Comparison of ENCODE assay signal across 41 cellular contexts in the genomic region with DNA sequence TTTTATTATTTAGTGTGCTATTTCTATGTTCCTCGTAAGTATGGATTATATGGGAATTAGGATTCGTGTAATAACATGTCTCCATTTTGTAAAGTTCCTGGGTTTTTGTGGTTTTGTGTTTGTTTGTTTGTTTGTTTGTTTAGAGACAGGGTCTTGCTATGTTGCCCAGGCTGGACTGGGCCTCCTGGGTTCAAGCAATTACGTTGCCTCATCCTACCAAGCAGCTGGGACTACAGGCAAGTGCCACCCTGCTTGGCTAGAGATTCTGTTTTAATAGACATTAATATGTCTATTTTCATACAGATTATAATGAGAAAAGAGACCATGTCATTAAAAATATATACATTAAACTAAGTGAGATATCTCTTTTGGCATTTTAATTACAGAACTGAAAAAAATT. TPM values are rescaled to one million over a fixed set of nuclear protein-coding genes. Genes with fewer than 3 reads are reported as not detected.
"Had no signal": no experiment of that assay in that cellular context is flagged by ENCODE, and none has a peak within 500 bp of the region (broad histone marks: within the 10 kb centered on the region; RNA-seq: fewer than 3 reads in every experiment).

No MANE protein-coding gene starts in this region.

- H3K4me1 ChIP-seq: adrenal gland, ascending aorta, body of pancreas, breast epithelium had no signal

- H3K36me3 Mint-ChIP-seq: activated naive CD8-positive, alpha-beta T cell treated with anti-CD3 and anti-CD28 coated beads, Interleukin-2, amount 10 ng/mL, durations not matched to agents 7 days and 5 days had no signal

- H3K4me3 Mint-ChIP-seq: activated naive CD4-positive, alpha-beta T cell treated with anti-CD3 and anti-CD28 coated beads for 36 hours; activated naive CD4-positive, alpha-beta T cell treated with anti-CD3 and anti-CD28 coated beads, Interleukin-2, amount 10 ng/mL, durations not matched to agents 7 days and 5 days; activated naive CD4-positive, alpha-beta T cell treated with anti-CD3 and anti-CD28 coated beads, Interleukin-2, amount 50 U/mL, for 24 hours; activated naive CD8-positive, alpha-beta T cell; activated naive CD8-positive, alpha-beta T cell treated with anti-CD3 and anti-CD28 coated beads for 36 hours; activated naive CD8-positive, alpha-beta T cell treated with anti-CD3 and anti-CD28 coated beads, Interleukin-2, amount 10 ng/mL, durations not matched to agents 7 days and 5 days; activated naive CD8-positive, alpha-beta T cell treated with anti-CD3 and anti-CD28 coated beads, Interleukin-2, amount 50 U/mL, for 24 hours; activated T-cell treated with anti-CD3 and anti-CD28 coated beads, Interleukin-2, amount 50 U/mL, for 24 hours; activated T-cell treated with anti-CD3 and anti-CD28 coated beads, Interleukin-2, amount 50 U/mL, for 4 hours; activated T-cell treated with anti-CD3 and anti-CD28 coated beads, Interleukin-2, amount 50 U/mL, for 72 hours; activated T-helper 17 cell treated with anti-CD3 and anti-CD28 coated beads, Interleukin-2, amount 50 U/mL, for 72 hours; brain; central memory CD8-positive, alpha-beta T cell had no signal

- DNase-seq: activated effector memory CD4-positive, alpha-beta T cell treated with anti-CD3 and anti-CD28 coated beads, Interleukin-2, amount 50 U/mL, for 16 hours; activated effector memory CD4-positive, alpha-beta T cell treated with Interleukin-2 at 50 U/mL for 16 hours; activated gamma-delta T cell; activated gamma-delta T cell treated with Interleukin-2 at 50 U/mL for 16 hours; activated naive CD4-positive, alpha-beta T cell; activated naive CD4-positive, alpha-beta T cell treated with anti-CD3 and anti-CD28 coated beads for 36 hours; activated naive CD4-positive, alpha-beta T cell treated with anti-CD3 and anti-CD28 coated beads, Interleukin-2, amount 10 ng/mL, durations not matched to agents 7 days and 5 days; activated naive CD4-positive, alpha-beta T cell treated with anti-CD3 and anti-CD28 coated beads, Interleukin-2, amount 50 U/mL, for 16 hours; activated naive CD4-positive, alpha-beta T cell treated with Interleukin-2 at 50 U/mL for 16 hours; activated naive CD8-positive, alpha-beta T cell treated with anti-CD3 and anti-CD28 coated beads for 36 hours; activated naive CD8-positive, alpha-beta T cell treated with anti-CD3 and anti-CD28 coated beads, Interleukin-2, amount 10 ng/mL, durations not matched to agents 7 days and 5 days; activated naive CD8-positive, alpha-beta T cell treated with anti-CD3 and anti-CD28 coated beads, Interleukin-2, amount 50 U/mL, for 24 hours; activated T-cell treated with anti-CD3 and anti-CD28 coated beads for 4 hours; activated T-cell treated with anti-CD3 and anti-CD28 coated beads, Interleukin-2, amount 50 U/mL, for 1 hour; activated T-cell treated with anti-CD3 and anti-CD28 coated beads, Interleukin-2, amount 50 U/mL, for 24 hours; activated T-cell treated with anti-CD3 and anti-CD28 coated beads, Interleukin-2, amount 50 U/mL, for 4 hours; activated T-cell treated with anti-CD3 and anti-CD28 coated beads, Interleukin-2, amount 50 U/mL, for 48 hours; activated T-cell treated with anti-CD3 and anti-CD28 coated beads, Interleukin-2, amount 50 U/mL, for 72 hours; adrenal gland; amygdala; anterior cingulate cortex; aorta; body of pancreas; brain microvascular endothelial cell; caudate nucleus; central memory CD4-positive, alpha-beta T cell; cerebellar nuclear complex had no signal

- H3K27ac ChIP-seq: adrenal gland, ascending aorta, body of pancreas, brain microvascular endothelial cell, breast epithelium, cardiac muscle cell had no signal

- FAIRE-seq: astrocyte, bronchial epithelial cell had no signal

- H3K4me1 Mint-ChIP-seq: activated naive CD4-positive, alpha-beta T cell treated with anti-CD3 and anti-CD28 coated beads, Interleukin-2, amount 10 ng/mL, durations not matched to agents 7 days and 5 days; activated naive CD4-positive, alpha-beta T cell treated with anti-CD3 and anti-CD28 coated beads, Interleukin-2, amount 50 U/mL, for 24 hours; activated naive CD8-positive, alpha-beta T cell treated with anti-CD3 and anti-CD28 coated beads for 36 hours; activated naive CD8-positive, alpha-beta T cell treated with anti-CD3 and anti-CD28 coated beads, Interleukin-2, amount 10 ng/mL, durations not matched to agents 7 days and 5 days; activated naive CD8-positive, alpha-beta T cell treated with anti-CD3 and anti-CD28 coated beads, Interleukin-2, amount 50 U/mL, for 24 hours; activated T-helper 17 cell treated with anti-CD3 and anti-CD28 coated beads, Interleukin-2, amount 50 U/mL, for 72 hours; central memory CD8-positive, alpha-beta T cell had no signal

- H3K4me3 ChIP-seq: adrenal gland, ascending aorta, body of pancreas, breast epithelium, cardiac muscle cell had no signal

- H3K36me3 ChIP-seq: adrenal gland, brain microvascular endothelial cell, breast epithelium, cardiac muscle cell had no signal

- H3K9me3 ChIP-seq: adrenal gland, ascending aorta, body of pancreas, breast epithelium had no signal

- ATAC-seq: activated naive CD4-positive, alpha-beta T cell treated with anti-CD3 and anti-CD28 coated beads, Interleukin-2, amount 50 U/mL, for 72 hours; activated naive CD8-positive, alpha-beta T cell treated with anti-CD3 and anti-CD28 coated beads, Interleukin-2, amount 50 U/mL, for 24 hours; activated T-cell treated with anti-CD3 and anti-CD28 coated beads, Interleukin-2, amount 50 U/mL, for 4 hours; activated T-cell treated with anti-CD3 and anti-CD28 coated beads, Interleukin-2, amount 50 U/mL, for 72 hours; activated T-helper 17 cell treated with anti-CD3 and anti-CD28 coated beads, Interleukin-2, amount 50 U/mL, for 72 hours; body of pancreas had no signal

- H3K9me3 Mint-ChIP-seq: activated naive CD4-positive, alpha-beta T cell treated with anti-CD3 and anti-CD28 coated beads for 36 hours; activated naive CD4-positive, alpha-beta T cell treated with anti-CD3 and anti-CD28 coated beads, Interleukin-2, amount 10 ng/mL, durations not matched to agents 7 days and 5 days; activated naive CD4-positive, alpha-beta T cell treated with anti-CD3 and anti-CD28 coated beads, Interleukin-2, amount 50 U/mL, for 24 hours; activated naive CD4-positive, alpha-beta T cell treated with anti-CD3 and anti-CD28 coated beads, Interleukin-2, amount 50 U/mL, for 72 hours; activated naive CD8-positive, alpha-beta T cell treated with anti-CD3 and anti-CD28 coated beads for 36 hours; activated naive CD8-positive, alpha-beta T cell treated with anti-CD3 and anti-CD28 coated beads, Interleukin-2, amount 10 ng/mL, durations not matched to agents 7 days and 5 days; activated naive CD8-positive, alpha-beta T cell treated with anti-CD3 and anti-CD28 coated beads, Interleukin-2, amount 50 U/mL, for 24 hours; activated T-cell treated with anti-CD3 and anti-CD28 coated beads, Interleukin-2, amount 50 U/mL, for 24 hours; activated T-cell treated with anti-CD3 and anti-CD28 coated beads, Interleukin-2, amount 50 U/mL, for 4 hours; activated T-cell treated with anti-CD3 and anti-CD28 coated beads, Interleukin-2, amount 50 U/mL, for 72 hours; activated T-helper 17 cell treated with anti-CD3 and anti-CD28 coated beads, Interleukin-2, amount 50 U/mL, for 72 hours; activated T-helper 2 cell treated with anti-CD3 and anti-CD28 coated beads, Interferon-gamma antibody, Interleukin-2, Interleukin-4, amounts not matched to agents 10 μg/mL and 5 μg/mL and 100 μg/mL, durations not matched to agents 14 hours and 24 hours and 36 hours; brain; central memory CD8-positive, alpha-beta T cell had no signal

- H3K27me3 Mint-ChIP-seq: activated naive CD4-positive, alpha-beta T cell treated with anti-CD3 and anti-CD28 coated beads, Interleukin-2, amount 10 ng/mL, durations not matched to agents 7 days and 5 days; activated naive CD4-positive, alpha-beta T cell treated with anti-CD3 and anti-CD28 coated beads, Interleukin-2, amount 50 U/mL, for 24 hours; activated naive CD8-positive, alpha-beta T cell; activated naive CD8-positive, alpha-beta T cell treated with anti-CD3 and anti-CD28 coated beads for 36 hours; activated naive CD8-positive, alpha-beta T cell treated with anti-CD3 and anti-CD28 coated beads, Interleukin-2, amount 10 ng/mL, durations not matched to agents 7 days and 5 days; activated naive CD8-positive, alpha-beta T cell treated with anti-CD3 and anti-CD28 coated beads, Interleukin-2, amount 50 U/mL, for 24 hours; activated T-cell treated with anti-CD3 and anti-CD28 coated beads, Interleukin-2, amount 50 U/mL, for 24 hours; activated T-helper 17 cell treated with anti-CD3 and anti-CD28 coated beads, Interleukin-2, amount 50 U/mL, for 72 hours; brain; central memory CD8-positive, alpha-beta T cell had no signal

- H3K27ac Mint-ChIP-seq: activated naive CD4-positive, alpha-beta T cell treated with anti-CD3 and anti-CD28 coated beads for 36 hours; activated naive CD4-positive, alpha-beta T cell treated with anti-CD3 and anti-CD28 coated beads, Interleukin-2, amount 10 ng/mL, durations not matched to agents 7 days and 5 days; activated naive CD4-positive, alpha-beta T cell treated with anti-CD3 and anti-CD28 coated beads, Interleukin-2, amount 50 U/mL, for 24 hours; activated naive CD4-positive, alpha-beta T cell treated with anti-CD3 and anti-CD28 coated beads, Interleukin-2, amount 50 U/mL, for 72 hours; activated naive CD8-positive, alpha-beta T cell; activated naive CD8-positive, alpha-beta T cell treated with anti-CD3 and anti-CD28 coated beads for 36 hours; activated naive CD8-positive, alpha-beta T cell treated with anti-CD3 and anti-CD28 coated beads, Interleukin-2, amount 10 ng/mL, durations not matched to agents 7 days and 5 days; activated naive CD8-positive, alpha-beta T cell treated with anti-CD3 and anti-CD28 coated beads, Interleukin-2, amount 50 U/mL, for 24 hours; activated T-cell treated with anti-CD3 and anti-CD28 coated beads, Interleukin-2, amount 50 U/mL, for 24 hours; activated T-cell treated with anti-CD3 and anti-CD28 coated beads, Interleukin-2, amount 50 U/mL, for 72 hours; activated T-helper 17 cell treated with anti-CD3 and anti-CD28 coated beads, Interleukin-2, amount 50 U/mL, for 72 hours; activated T-helper 2 cell treated with anti-CD3 and anti-CD28 coated beads, Interferon-gamma antibody, Interleukin-2, Interleukin-4, amounts not matched to agents 10 μg/mL and 5 μg/mL and 100 μg/mL, durations not matched to agents 14 hours and 24 hours and 36 hours; brain had no signal

- H3K27me3 ChIP-seq: adrenal gland, ascending aorta, body of pancreas, brain microvascular endothelial cell, breast epithelium, cardiac muscle cell had no signal

RNA-seq across cellular contexts. Expression of a gene that starts 35.2 kb away (rescaled TPM):
- total RNA-seq: activated naive CD4-positive, alpha-beta T cell treated with anti-CD3 and anti-CD28 coated beads for 36 hours; activated naive CD4-positive, alpha-beta T cell treated with anti-CD3 and anti-CD28 coated beads, Interleukin-2, amount 50 U/mL, for 72 hours; activated naive CD8-positive, alpha-beta T cell treated with anti-CD3 and anti-CD28 coated beads for 36 hours; activated naive CD8-positive, alpha-beta T cell treated with anti-CD3 and anti-CD28 coated beads, Interleukin-2, amount 10 ng/mL, durations not matched to agents 7 days and 5 days; activated T-cell treated with anti-CD3 and anti-CD28 coated beads, Interleukin-2, amount 50 U/mL, for 4 hours; activated T-helper 17 cell treated with anti-CD3 and anti-CD28 coated beads, Interleukin-2, amount 50 U/mL, for 72 hours; activated T-helper 2 cell treated with anti-CD3 and anti-CD28 coated beads, Interferon-gamma antibody, Interleukin-2, Interleukin-4, amounts not matched to agents 10 μg/mL and 5 μg/mL and 100 μg/mL, durations not matched to agents 14 hours and 24 hours and 36 hours; adrenal gland; aorta; ascending aorta; body of pancreas; breast epithelium; cardiac septum; cerebellum had no signal
- polyA plus RNA-seq: aorta, cardiac muscle cell had no signal
